19 cellular contexts compared by ENCODE assay signal in the genomic region with DNA sequence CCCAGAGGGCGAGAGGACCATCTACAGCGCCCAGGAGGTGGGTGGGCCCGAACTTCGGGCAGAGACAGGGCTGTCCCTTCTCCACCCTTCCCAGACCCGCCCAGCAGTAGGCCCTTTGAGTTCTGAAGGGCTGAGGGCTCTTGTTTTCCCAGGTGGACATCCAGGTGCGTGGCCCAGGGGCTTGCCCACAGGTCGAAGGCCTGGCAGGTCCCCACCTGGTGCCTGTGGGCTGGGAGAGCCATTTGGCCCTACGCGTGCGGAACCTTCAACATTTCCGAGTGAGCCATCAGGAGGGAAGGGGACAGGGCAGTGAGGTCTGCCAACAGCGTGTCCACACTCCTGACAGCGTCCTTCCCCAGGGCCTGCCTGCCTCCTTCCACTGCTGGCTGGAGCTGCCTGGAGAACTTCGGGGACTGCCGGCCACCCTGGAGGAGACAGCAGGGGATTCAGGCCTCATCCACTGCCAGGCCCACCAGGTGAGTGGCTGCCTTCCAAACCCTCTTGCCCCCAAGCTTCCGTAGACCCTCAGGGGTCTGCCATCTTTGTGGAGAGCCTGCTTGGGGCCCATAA. TPM values are rescaled to one million over a fixed set of nuclear protein-coding genes. Genes with fewer than 3 reads are reported as not detected.
"Had no signal": no experiment of that assay in that cellular context is flagged by ENCODE, and none has a peak within 500 bp of the region (broad histone marks: within the 10 kb centered on the region; RNA-seq: fewer than 3 reads in every experiment).

No MANE protein-coding gene starts in this region.

- H3K4me1 ChIP-seq: psoas muscle had no signal

- H3K27me3 Mint-ChIP-seq: stimulated activated naive CD8-positive, alpha-beta T cell treated with anti-CD3 and anti-CD28 coated beads, Interleukin-15, amount 100 ng/mL, for 72 hours had no signal

- H3K9me3 Mint-ChIP-seq: activated naive CD4-positive, alpha-beta T cell treated with anti-CD3 and anti-CD28 coated beads for 36 hours; dendritic cell treated with granulocyte-macrophage colony-stimulating factor and Interleukin-4, amounts not matched to agents 40 ng/mL and 50 ng/mL, for 4 days; naive B cell; stimulated activated naive CD8-positive, alpha-beta T cell treated with anti-CD3 and anti-CD28 coated beads, Interleukin-15, amount 100 ng/mL, for 72 hours had no signal

- H3K9me3 ChIP-seq: mucosa of descending colon, ovary, psoas muscle, testis, upper lobe of left lung had no signal

- H3K36me3 ChIP-seq: brain microvascular endothelial cell, ovary, upper lobe of left lung had no signal

- DNase-seq: activated CD4-positive, alpha-beta T cell treated with anti-CD3 and anti-CD28 coated beads, Interleukin-2, amount 50 U/mL, for 48 hours; activated naive CD4-positive, alpha-beta T cell treated with anti-CD3 and anti-CD28 coated beads for 36 hours; brain microvascular endothelial cell; cerebellar nuclear complex; effector memory CD4-positive, alpha-beta T cell; left cardiac atrium; mesenchymal stem cell; mucosa of descending colon; naive B cell; stimulated activated naive CD8-positive, alpha-beta T cell treated with anti-CD3 and anti-CD28 coated beads, Interleukin-15, amount 100 ng/mL, for 72 hours; T-helper 2 cell; testis had no signal

- H3K27ac Mint-ChIP-seq: activated naive CD4-positive, alpha-beta T cell treated with anti-CD3 and anti-CD28 coated beads for 36 hours; dendritic cell treated with granulocyte-macrophage colony-stimulating factor and Interleukin-4, amounts not matched to agents 40 ng/mL and 50 ng/mL, for 4 days; stimulated activated naive CD8-positive, alpha-beta T cell treated with anti-CD3 and anti-CD28 coated beads, Interleukin-15, amount 100 ng/mL, for 72 hours had no signal

- H3K4me3 Mint-ChIP-seq: activated naive CD4-positive, alpha-beta T cell treated with anti-CD3 and anti-CD28 coated beads for 36 hours; dendritic cell treated with granulocyte-macrophage colony-stimulating factor and Interleukin-4, amounts not matched to agents 40 ng/mL and 50 ng/mL, for 4 days; naive B cell; stimulated activated naive CD8-positive, alpha-beta T cell treated with anti-CD3 and anti-CD28 coated beads, Interleukin-15, amount 100 ng/mL, for 72 hours had no signal

- H3K36me3 Mint-ChIP-seq: naive B cell had no signal

- H3K4me3 ChIP-seq: mucosa of descending colon, ovary, psoas muscle, testis, upper lobe of left lung had no signal

- H3K27ac ChIP-seq: brain microvascular endothelial cell, ovary, psoas muscle, testis, upper lobe of left lung, VCaP had no signal

- ATAC-seq: left cardiac atrium; mucosa of descending colon; psoas muscle; right cardiac atrium; stimulated activated naive CD8-positive, alpha-beta T cell treated with anti-CD3 and anti-CD28 coated beads, Interleukin-15, amount 100 ng/mL, for 72 hours had no signal

- H3K27me3 ChIP-seq: brain microvascular endothelial cell, ovary, testis, upper lobe of left lung had no signal

RNA-seq across cellular contexts. Expression of gene SRPK3, which starts 10.2 kb away (rescaled TPM):
- total RNA-seq: activated naive CD4-positive, alpha-beta T cell treated with anti-CD3 and anti-CD28 coated beads for 36 hours; glomerular endothelial cell had no signal
